ENCODE assay signal across 2 cellular contexts in the genomic region with DNA sequence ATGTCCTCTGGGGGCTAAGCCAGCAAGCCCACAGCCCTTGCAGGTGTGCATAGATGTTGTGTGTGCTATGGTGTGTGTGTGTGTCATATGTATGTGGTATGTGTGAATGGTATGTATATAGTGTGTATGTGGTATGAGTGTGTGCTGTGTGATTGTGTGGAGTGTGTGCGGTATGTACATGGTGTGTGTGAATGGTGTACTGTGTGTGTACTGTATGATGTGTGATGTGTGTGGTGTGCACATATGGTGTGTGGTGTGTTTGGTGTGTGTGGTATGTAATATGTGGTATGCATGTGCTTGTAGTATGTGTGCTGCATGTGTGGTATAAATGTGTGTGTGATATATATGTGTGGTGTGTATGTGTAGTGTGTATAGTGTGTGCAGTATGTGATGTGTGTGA.
TF ChIP-seq lines count a peak whose summit lies in the region.

No MANE protein-coding gene starts in this region.

TF ChIP-seq in IMR-90, 13 proteins besides CTCF, POLR2A, EP300 and RAD21:
- TF ChIP-seq, protein P1, sequence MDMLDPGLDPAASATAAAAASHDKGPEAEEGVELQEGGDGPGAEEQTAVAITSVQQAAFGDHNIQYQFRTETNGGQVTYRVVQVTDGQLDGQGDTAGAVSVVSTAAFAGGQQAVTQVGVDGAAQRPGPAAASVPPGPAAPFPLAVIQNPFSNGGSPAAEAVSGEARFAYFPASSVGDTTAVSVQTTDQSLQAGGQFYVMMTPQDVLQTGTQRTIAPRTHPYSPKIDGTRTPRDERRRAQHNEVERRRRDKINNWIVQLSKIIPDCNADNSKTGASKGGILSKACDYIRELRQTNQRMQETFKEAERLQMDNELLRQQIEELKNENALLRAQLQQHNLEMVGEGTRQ (IDR thresholded peaks at IDR 0.05; ENCODE audit: low read depth, low read length): no peak
- TF ChIP-seq MAFK (IDR thresholded peaks at IDR 0.05; ENCODE audit: low read depth, low read length): no peak
- TF ChIP-seq RCOR1 (IDR thresholded peaks at IDR 0.05; ENCODE audit: insufficient replicate concordance, low read length): no peak
- TF ChIP-seq BHLHE40 (IDR thresholded peaks at IDR 0.05; ENCODE audit: low read depth, low read length): no peak
- no peak for TF ChIP-seq RFX5 (IDR thresholded peaks at IDR 0.05; ENCODE audit: low read depth, low read length)
- no peak for TF ChIP-seq FOS (IDR thresholded peaks at IDR 0.05; ENCODE audit: low read depth, low read length)
- TF ChIP-seq CHD1 (IDR thresholded peaks at IDR 0.05; ENCODE audit: low read depth, low read length): no peak
- TF ChIP-seq SMC3 (IDR thresholded peaks at IDR 0.05; ENCODE audit: low read depth, low read length): no peak
- TF ChIP-seq, protein P2, sequence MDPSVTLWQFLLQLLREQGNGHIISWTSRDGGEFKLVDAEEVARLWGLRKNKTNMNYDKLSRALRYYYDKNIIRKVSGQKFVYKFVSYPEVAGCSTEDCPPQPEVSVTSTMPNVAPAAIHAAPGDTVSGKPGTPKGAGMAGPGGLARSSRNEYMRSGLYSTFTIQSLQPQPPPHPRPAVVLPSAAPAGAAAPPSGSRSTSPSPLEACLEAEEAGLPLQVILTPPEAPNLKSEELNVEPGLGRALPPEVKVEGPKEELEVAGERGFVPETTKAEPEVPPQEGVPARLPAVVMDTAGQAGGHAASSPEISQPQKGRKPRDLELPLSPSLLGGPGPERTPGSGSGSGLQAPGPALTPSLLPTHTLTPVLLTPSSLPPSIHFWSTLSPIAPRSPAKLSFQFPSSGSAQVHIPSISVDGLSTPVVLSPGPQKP (IDR thresholded peaks at IDR 0.05; ENCODE audit: borderline replicate concordance, low read depth, low read length): no peak
- TF ChIP-seq MXI1 (IDR thresholded peaks at IDR 0.05; ENCODE audit: borderline replicate concordance, low read depth, low read length): no peak
- no peak for TF ChIP-seq CEBPB (IDR thresholded peaks at IDR 0.05; ENCODE audit: low read depth, low read length)
- no peak for TF ChIP-seq NFE2L2 (IDR thresholded peaks at IDR 0.05; ENCODE audit: low read depth, low read length)
- TF ChIP-seq MAZ (IDR thresholded peaks at IDR 0.05; ENCODE audit: borderline replicate concordance, low read depth, low read length): no peak

TF ChIP-seq in H1, 55 proteins besides CTCF, POLR2A, EP300 and RAD21:
- TF ChIP-seq ZNF274 (IDR thresholded peaks at IDR 0.05; ENCODE audit: borderline replicate concordance, extremely low read depth, low read length) (no peak), CEBPB (IDR thresholded peaks at IDR 0.05; ENCODE audit: low read depth, low read length) (no peak), TCF12 (IDR thresholded peaks at IDR 0.05; ENCODE audit: low read depth, low read length) (no peak), HDAC2 (IDR thresholded peaks at IDR 0.05; ENCODE audit: borderline replicate concordance in 1 of 2, low read depth in 2 of 2, low read length in 2 of 2) (no peak), GTF2F1 (IDR thresholded peaks at IDR 0.05; ENCODE audit: borderline replicate concordance, low read depth, low read length) (no peak), PHF8 (conservative IDR thresholded peaks at IDR 0.05; ENCODE audit: low read depth, low read length) (no peak), CTBP2 (IDR thresholded peaks at IDR 0.05; ENCODE audit: borderline replicate concordance, insufficient read depth, insufficient read length, low read length) (no peak), NANOG (IDR thresholded peaks at IDR 0.05; ENCODE audit: insufficient read depth, low read depth, low read length, poor library complexity, severe bottlenecking) (no peak), SIRT6 (IDR thresholded peaks at IDR 0.05; ENCODE audit: low read length) (no peak), SIX5 (IDR thresholded peaks at IDR 0.05; ENCODE audit: low read depth, low read length) (no peak), CHD2 (IDR thresholded peaks at IDR 0.05; ENCODE audit: low read length) (no peak)
TF ChIP-seq in H1: peak in this region for 0.
